ENCODE assay signal across 2 cellular contexts in the genomic region with DNA sequence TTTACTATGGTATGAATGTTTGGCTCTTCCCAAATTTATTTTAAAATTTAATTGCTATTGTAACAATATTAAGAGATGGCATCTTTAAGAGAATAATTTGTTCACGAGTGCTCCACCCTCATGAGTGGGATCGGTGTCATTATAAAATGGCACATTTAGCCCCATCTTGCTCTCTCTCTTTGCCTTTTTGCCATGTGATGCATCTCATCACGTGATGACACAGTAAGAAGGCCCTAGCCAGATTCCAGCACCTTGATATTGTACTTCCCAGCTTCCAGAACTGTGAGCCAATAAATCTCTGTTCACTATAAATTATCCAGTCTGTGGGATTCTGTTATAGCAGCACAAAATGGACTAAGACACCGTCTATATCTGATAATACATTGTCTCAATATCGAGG.
TF ChIP-seq lines count a peak whose summit lies in the region.

No MANE protein-coding gene starts in this region.

TF ChIP-seq in GM23338, 12 proteins besides CTCF, POLR2A, EP300 and RAD21:
- TF ChIP-seq, protein P1, sequence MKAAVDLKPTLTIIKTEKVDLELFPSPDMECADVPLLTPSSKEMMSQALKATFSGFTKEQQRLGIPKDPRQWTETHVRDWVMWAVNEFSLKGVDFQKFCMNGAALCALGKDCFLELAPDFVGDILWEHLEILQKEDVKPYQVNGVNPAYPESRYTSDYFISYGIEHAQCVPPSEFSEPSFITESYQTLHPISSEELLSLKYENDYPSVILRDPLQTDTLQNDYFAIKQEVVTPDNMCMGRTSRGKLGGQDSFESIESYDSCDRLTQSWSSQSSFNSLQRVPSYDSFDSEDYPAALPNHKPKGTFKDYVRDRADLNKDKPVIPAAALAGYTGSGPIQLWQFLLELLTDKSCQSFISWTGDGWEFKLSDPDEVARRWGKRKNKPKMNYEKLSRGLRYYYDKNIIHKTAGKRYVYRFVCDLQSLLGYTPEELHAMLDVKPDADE (IDR thresholded peaks at IDR 0.05) = no peak
- TF ChIP-seq, protein P2, sequence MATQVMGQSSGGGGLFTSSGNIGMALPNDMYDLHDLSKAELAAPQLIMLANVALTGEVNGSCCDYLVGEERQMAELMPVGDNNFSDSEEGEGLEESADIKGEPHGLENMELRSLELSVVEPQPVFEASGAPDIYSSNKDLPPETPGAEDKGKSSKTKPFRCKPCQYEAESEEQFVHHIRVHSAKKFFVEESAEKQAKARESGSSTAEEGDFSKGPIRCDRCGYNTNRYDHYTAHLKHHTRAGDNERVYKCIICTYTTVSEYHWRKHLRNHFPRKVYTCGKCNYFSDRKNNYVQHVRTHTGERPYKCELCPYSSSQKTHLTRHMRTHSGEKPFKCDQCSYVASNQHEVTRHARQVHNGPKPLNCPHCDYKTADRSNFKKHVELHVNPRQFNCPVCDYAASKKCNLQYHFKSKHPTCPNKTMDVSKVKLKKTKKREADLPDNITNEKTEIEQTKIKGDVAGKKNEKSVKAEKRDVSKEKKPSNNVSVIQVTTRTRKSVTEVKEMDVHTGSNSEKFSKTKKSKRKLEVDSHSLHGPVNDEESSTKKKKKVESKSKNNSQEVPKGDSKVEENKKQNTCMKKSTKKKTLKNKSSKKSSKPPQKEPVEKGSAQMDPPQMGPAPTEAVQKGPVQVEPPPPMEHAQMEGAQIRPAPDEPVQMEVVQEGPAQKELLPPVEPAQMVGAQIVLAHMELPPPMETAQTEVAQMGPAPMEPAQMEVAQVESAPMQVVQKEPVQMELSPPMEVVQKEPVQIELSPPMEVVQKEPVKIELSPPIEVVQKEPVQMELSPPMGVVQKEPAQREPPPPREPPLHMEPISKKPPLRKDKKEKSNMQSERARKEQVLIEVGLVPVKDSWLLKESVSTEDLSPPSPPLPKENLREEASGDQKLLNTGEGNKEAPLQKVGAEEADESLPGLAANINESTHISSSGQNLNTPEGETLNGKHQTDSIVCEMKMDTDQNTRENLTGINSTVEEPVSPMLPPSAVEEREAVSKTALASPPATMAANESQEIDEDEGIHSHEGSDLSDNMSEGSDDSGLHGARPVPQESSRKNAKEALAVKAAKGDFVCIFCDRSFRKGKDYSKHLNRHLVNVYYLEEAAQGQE (IDR thresholded peaks at IDR 0.05; ENCODE audit: unreplicated experiment) = no peak
- TF ChIP-seq EZH2 (IDR thresholded peaks at IDR 0.05; ENCODE audit: low read depth, unreplicated experiment) = no peak
- TF ChIP-seq JUNB (IDR thresholded peaks at IDR 0.05; ENCODE audit: unreplicated experiment) = no peak
- no peak for TF ChIP-seq EZH2phosphoT487 (IDR thresholded peaks at IDR 0.05; ENCODE audit: unreplicated experiment)

TF ChIP-seq in K562, 482 proteins besides CTCF, POLR2A, EP300 and RAD21:
- TF ChIP-seq, protein P3, sequence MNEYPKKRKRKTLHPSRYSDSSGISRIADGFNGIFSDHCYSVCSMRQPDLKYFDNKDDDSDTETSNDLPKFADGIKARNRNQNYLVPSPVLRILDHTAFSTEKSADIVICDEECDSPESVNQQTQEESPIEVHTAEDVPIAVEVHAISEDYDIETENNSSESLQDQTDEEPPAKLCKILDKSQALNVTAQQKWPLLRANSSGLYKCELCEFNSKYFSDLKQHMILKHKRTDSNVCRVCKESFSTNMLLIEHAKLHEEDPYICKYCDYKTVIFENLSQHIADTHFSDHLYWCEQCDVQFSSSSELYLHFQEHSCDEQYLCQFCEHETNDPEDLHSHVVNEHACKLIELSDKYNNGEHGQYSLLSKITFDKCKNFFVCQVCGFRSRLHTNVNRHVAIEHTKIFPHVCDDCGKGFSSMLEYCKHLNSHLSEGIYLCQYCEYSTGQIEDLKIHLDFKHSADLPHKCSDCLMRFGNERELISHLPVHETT (CRISPR knock-in tag; conservative IDR thresholded peaks at IDR 0.05 in 1 of 2, IDR thresholded peaks at IDR 0.05 in 1 of 2) = no peak
- TF ChIP-seq, protein P4, sequence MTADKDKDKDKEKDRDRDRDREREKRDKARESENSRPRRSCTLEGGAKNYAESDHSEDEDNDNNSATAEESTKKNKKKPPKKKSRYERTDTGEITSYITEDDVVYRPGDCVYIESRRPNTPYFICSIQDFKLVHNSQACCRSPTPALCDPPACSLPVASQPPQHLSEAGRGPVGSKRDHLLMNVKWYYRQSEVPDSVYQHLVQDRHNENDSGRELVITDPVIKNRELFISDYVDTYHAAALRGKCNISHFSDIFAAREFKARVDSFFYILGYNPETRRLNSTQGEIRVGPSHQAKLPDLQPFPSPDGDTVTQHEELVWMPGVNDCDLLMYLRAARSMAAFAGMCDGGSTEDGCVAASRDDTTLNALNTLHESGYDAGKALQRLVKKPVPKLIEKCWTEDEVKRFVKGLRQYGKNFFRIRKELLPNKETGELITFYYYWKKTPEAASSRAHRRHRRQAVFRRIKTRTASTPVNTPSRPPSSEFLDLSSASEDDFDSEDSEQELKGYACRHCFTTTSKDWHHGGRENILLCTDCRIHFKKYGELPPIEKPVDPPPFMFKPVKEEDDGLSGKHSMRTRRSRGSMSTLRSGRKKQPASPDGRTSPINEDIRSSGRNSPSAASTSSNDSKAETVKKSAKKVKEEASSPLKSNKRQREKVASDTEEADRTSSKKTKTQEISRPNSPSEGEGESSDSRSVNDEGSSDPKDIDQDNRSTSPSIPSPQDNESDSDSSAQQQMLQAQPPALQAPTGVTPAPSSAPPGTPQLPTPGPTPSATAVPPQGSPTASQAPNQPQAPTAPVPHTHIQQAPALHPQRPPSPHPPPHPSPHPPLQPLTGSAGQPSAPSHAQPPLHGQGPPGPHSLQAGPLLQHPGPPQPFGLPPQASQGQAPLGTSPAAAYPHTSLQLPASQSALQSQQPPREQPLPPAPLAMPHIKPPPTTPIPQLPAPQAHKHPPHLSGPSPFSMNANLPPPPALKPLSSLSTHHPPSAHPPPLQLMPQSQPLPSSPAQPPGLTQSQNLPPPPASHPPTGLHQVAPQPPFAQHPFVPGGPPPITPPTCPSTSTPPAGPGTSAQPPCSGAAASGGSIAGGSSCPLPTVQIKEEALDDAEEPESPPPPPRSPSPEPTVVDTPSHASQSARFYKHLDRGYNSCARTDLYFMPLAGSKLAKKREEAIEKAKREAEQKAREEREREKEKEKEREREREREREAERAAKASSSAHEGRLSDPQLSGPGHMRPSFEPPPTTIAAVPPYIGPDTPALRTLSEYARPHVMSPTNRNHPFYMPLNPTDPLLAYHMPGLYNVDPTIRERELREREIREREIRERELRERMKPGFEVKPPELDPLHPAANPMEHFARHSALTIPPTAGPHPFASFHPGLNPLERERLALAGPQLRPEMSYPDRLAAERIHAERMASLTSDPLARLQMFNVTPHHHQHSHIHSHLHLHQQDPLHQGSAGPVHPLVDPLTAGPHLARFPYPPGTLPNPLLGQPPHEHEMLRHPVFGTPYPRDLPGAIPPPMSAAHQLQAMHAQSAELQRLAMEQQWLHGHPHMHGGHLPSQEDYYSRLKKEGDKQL (CRISPR knock-in tag; IDR thresholded peaks at IDR 0.05; ENCODE audit: borderline replicate concordance) = no peak
- TF ChIP-seq ZSCAN29 (IDR thresholded peaks at IDR 0.05) = no peak
- TF ChIP-seq, protein P5, sequence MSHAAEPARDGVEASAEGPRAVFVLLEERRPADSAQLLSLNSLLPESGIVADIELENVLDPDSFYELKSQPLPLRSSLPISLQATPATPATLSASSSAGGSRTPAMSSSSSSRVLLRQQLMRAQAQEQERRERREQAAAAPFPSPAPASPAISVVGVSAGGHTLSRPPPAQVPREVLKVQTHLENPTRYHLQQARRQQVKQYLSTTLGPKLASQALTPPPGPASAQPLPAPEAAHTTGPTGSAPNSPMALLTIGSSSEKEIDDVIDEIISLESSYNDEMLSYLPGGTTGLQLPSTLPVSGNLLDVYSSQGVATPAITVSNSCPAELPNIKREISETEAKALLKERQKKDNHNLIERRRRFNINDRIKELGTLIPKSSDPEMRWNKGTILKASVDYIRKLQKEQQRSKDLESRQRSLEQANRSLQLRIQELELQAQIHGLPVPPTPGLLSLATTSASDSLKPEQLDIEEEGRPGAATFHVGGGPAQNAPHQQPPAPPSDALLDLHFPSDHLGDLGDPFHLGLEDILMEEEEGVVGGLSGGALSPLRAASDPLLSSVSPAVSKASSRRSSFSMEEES (CRISPR knock-in tag; IDR thresholded peaks at IDR 0.05) = peak; percentile 62; the same call in 1 of the 2 replicates
- TF ChIP-seq, protein P6, sequence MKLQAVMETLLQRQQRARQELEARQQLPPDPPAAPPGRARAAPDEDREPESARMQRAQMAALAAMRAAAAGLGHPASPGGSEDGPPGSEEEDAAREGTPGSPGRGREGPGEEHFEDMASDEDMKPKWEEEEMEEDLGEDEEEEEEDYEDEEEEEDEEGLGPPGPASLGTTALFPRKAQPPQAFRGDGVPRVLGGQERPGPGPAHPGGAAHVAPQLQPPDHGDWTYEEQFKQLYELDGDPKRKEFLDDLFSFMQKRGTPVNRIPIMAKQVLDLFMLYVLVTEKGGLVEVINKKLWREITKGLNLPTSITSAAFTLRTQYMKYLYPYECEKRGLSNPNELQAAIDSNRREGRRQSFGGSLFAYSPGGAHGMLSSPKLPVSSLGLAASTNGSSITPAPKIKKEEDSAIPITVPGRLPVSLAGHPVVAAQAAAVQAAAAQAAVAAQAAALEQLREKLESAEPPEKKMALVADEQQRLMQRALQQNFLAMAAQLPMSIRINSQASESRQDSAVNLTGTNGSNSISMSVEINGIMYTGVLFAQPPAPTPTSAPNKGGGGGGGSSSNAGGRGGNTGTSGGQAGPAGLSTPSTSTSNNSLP (IDR thresholded peaks at IDR 0.05; ENCODE audit: borderline replicate concordance, low read depth, low read length) = no peak
- TF ChIP-seq ETS2 (tag; IDR thresholded peaks at IDR 0.05; ENCODE audit: borderline replicate concordance, poor library complexity, severe bottlenecking) = no peak
